Comparison of ENCODE assay signal across 8 cellular contexts in the genomic region with DNA sequence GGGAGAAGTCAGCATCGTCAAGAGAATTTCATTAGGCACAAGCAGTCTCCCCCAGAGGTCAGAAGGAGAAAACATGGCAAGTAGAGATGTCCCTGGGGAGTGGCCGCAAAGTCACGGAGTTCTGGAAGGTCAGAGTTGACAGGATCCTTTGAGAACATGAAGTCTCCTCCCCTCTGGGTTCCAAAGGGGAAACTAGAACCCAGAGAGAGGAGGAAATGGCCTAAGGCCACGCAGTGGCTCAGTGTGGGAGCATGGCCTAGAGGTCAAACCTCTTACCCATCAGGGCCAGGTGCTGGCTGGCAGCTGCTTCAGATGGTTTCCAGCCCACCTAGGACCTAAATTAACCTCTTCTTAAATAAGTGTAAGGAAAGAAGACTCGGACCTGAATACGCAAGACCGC. TPM values are rescaled to one million over a fixed set of nuclear protein-coding genes. Genes with fewer than 3 reads are reported as not detected.
DNase-seq lines count a peak whose midpoint lies in the region; ATAC-seq and TF ChIP-seq lines count a peak whose summit lies in the region.

No MANE protein-coding gene starts in this region.

- H3K36me3 ChIP-seq in SJSA1 (peaks cover 24% of the 10 kb centered on the region), fibroblast of lung (ENCODE audit: control insufficient read depth, insufficient read depth, low read length) (peaks cover 6% of the 10 kb centered on the region)

- no peak overlapping the region for H2AFZ ChIP-seq in fibroblast of lung (ENCODE audit: low read length)

- peaks cover 44% of the 10 kb centered on the region for H3K79me2 ChIP-seq in fibroblast of lung (ENCODE audit: control insufficient read depth, insufficient read depth, low read length)

- peak overlapping the region; percentile 98 for H3K9ac ChIP-seq in fibroblast of lung (ENCODE audit: insufficient read depth, low read length)

- H3K27me3 ChIP-seq in SJSA1 (replicated peaks) (no peaks in the 10 kb centered on the region), fibroblast of lung (ENCODE audit: control insufficient read depth, insufficient read depth, low read length) (no peaks in the 10 kb centered on the region)

- ATAC-seq in HG03432 (IDR thresholded peaks at IDR 0.05; ENCODE audit: unreplicated experiment) (no peak), GM19397 (IDR thresholded peaks at IDR 0.05; ENCODE audit: unreplicated experiment) (no peak)

- H3K27ac ChIP-seq in SJSA1 (peak overlapping the region; percentile 91), fibroblast of lung (ENCODE audit: insufficient read depth, low read length) (peak overlapping the region; percentile 96)

- H3K4me3 ChIP-seq in GM12875 (ENCODE audit: low read depth, low read length) (peak overlapping the region; percentile 85), SJSA1 (peak overlapping the region; percentile 93), fibroblast of lung (replicated peaks in 1 of 4; ENCODE audit: control extremely low read depth in 1 of 4, insufficient read depth in 1 of 4, low read depth in 3 of 4, low read length in 4 of 4) (peak overlapping the region; percentile 58 to 73 (median 69)), retinal pigment epithelial cell (ENCODE audit: low read length) (peak overlapping the region; percentile 75)

- TF ChIP-seq CTCF in GM12875 (IDR thresholded peaks at IDR 0.05; ENCODE audit: borderline replicate concordance, insufficient read depth, low read depth, low read length) (no peak), fibroblast of lung (conservative IDR thresholded peaks at IDR 0.05 in 1 of 2, IDR thresholded peaks at IDR 0.05 in 1 of 2; ENCODE audit: low read depth in 1 of 2, low read length in 2 of 2) (no peak), retinal pigment epithelial cell (conservative IDR thresholded peaks at IDR 0.05; ENCODE audit: low read depth, low read length) (no peak)

- H4K20me1 ChIP-seq in fibroblast of lung (ENCODE audit: control insufficient read depth, extremely low read depth, insufficient read depth, low read length) = no peaks in the 10 kb centered on the region

- H3K4me2 ChIP-seq in fibroblast of lung (ENCODE audit: extremely low read depth, insufficient read depth, low read length) = peak overlapping the region; percentile 53

- H3K9me3 ChIP-seq in SJSA1 (replicated peaks) (no peaks in the 10 kb centered on the region), fibroblast of lung (ENCODE audit: control insufficient read depth, insufficient read depth, low read depth, low read length) (no peaks in the 10 kb centered on the region)

- H3K4me1 ChIP-seq in SJSA1 (replicated peaks) = peaks cover 15% of the 10 kb centered on the region
- peaks cover 7% of the 10 kb centered on the region for H3K4me1 ChIP-seq in fibroblast of lung (ENCODE audit: control insufficient read depth, extremely low read depth, insufficient read depth, low read length)

- DNase-seq in SJSA1 (ENCODE audit: low read depth in 1 of 2, low spot score in 2 of 2) (no peak), fibroblast of lung (ENCODE audit: low read depth in 2 of 2) (no peak), retinal pigment epithelial cell (ENCODE audit: low read depth) (no peak), DMS79 treated with DMSO at 0.1 percent for 48 hours (lab: John Stamatoyannopoulos, UW) (no peak)
- no peak for DNase-seq in activated CD4-positive, alpha-beta T cell treated with anti-CD3 and anti-CD28 coated beads for 4 hours

RNA-seq across cellular contexts. Expression of a gene that starts 0.9 kb away (rescaled TPM):
- 51.0 and 80.1 TPM in 2 replicates for total RNA-seq in SJSA1 (2014; rRNA removed; shearing (Covaris generic))
- 37.8 and 44.6 TPM in 2 replicates for total RNA-seq in fibroblast of lung
- polyA plus RNA-seq in fibroblast of lung = 55.7 and 72.2 TPM in 2 replicates
- 63.3 and 92.4 TPM in 2 replicates for polyA plus RNA-seq in fibroblast of lung (2012)
- 157 and 297 TPM in 2 replicates for polyA minus RNA-seq in fibroblast of lung (ENCODE audit: low replicate concordance)

RNA-seq across cellular contexts. Expression of a gene that starts 1.2 kb away (rescaled TPM):
- 139 and 225 TPM in 2 replicates for total RNA-seq in SJSA1 (2014; rRNA removed; shearing (Covaris generic))
- total RNA-seq in fibroblast of lung = 144 and 147 TPM in 2 replicates
- 141 and 182 TPM in 2 replicates for polyA plus RNA-seq in fibroblast of lung
- 270 and 285 TPM in 2 replicates for polyA plus RNA-seq in fibroblast of lung (2012)
- 93.8 and 161 TPM in 2 replicates for polyA minus RNA-seq in fibroblast of lung (ENCODE audit: low replicate concordance)

RNA-seq across cellular contexts. Expression of a gene that starts 12.4 kb away (rescaled TPM):
- total RNA-seq in SJSA1 (2014; rRNA removed; shearing (Covaris generic)) = not detected in 2 replicates
- total RNA-seq in fibroblast of lung = 0.51 and 0.83 TPM in 2 replicates
- 0.15 and 0.40 TPM in 2 replicates for polyA plus RNA-seq in fibroblast of lung
- 0.26 and 0.31 TPM in 2 replicates for polyA plus RNA-seq in fibroblast of lung (2012)
- 4.6 TPM in 1 of 2 replicates, not detected in the other for polyA minus RNA-seq in fibroblast of lung (ENCODE audit: low replicate concordance)

RNA-seq across cellular contexts. Expression of a gene that starts 29.2 kb away (rescaled TPM):
- 0.03 and 1.3 TPM in 2 replicates for total RNA-seq in SJSA1 (2014; rRNA removed; shearing (Covaris generic))
- 1.0 and 4.3 TPM in 2 replicates for total RNA-seq in fibroblast of lung
- 1.6 and 1.9 TPM in 2 replicates for polyA plus RNA-seq in fibroblast of lung
- polyA plus RNA-seq in fibroblast of lung (2012) = 2.6 and 3.4 TPM in 2 replicates
- 8.6 and 9.2 TPM in 2 replicates for polyA minus RNA-seq in fibroblast of lung (ENCODE audit: low replicate concordance)

RNA-seq across cellular contexts. Expression of a gene that starts 37.1 kb away (rescaled TPM):
- 0.09 and 0.79 TPM in 2 replicates for total RNA-seq in SJSA1 (2014; rRNA removed; shearing (Covaris generic))
- under 0.01 and 0.26 TPM in 2 replicates for total RNA-seq in fibroblast of lung
- polyA plus RNA-seq in fibroblast of lung = 0.01 and 0.10 TPM in 2 replicates
- 0.05 and 0.09 TPM in 2 replicates for polyA plus RNA-seq in fibroblast of lung (2012)
- polyA minus RNA-seq in fibroblast of lung (ENCODE audit: low replicate concordance) = 0.19 TPM in 1 of 2 replicates, not detected in the other
